Comparison of ENCODE assay signal across 7 cellular contexts in genomic region chr7:5312276-5313070, GRCh38. TPM values are rescaled to one million over a fixed set of nuclear protein-coding genes. Genes with fewer than 3 reads are reported as not detected.
DNase-seq lines count a peak whose midpoint lies in the region; ATAC-seq, FAIRE-seq and TF ChIP-seq lines count a peak whose summit lies in the region.
"Not testable (repeated sequence)": the region's sequence is repeated elsewhere in the genome, so short reads cannot be mapped to it uniquely, and the experiment has no call there.

No MANE protein-coding gene starts in this region.

- not testable (repeated sequence) for H3K9ac ChIP-seq in HepG2 (ENCODE audit: insufficient read depth, low read depth, low read length)

- H3K36me3 ChIP-seq in H7 (replicated peaks; ENCODE audit: control insufficient read depth, insufficient read depth, low read length); testis (ENCODE audit: low read depth, missing control alignments); uterus: not testable (repeated sequence)
- H3K36me3 ChIP-seq in HepG2 (replicated peaks in 1 of 2; ENCODE audit: control insufficient read depth in 1 of 2, insufficient read depth in 2 of 2, low read length in 2 of 2): peaks cover 12 to 15% of the 10 kb centered on the region in 2 experiments

- not testable (repeated sequence) for H3K27me3 ChIP-seq in H7 (ENCODE audit: control insufficient read depth, insufficient read depth, low read length); HepG2 (ENCODE audit: control insufficient read depth in 1 of 2, insufficient read depth in 2 of 2, low read length in 2 of 2); testis; uterus

- not testable (repeated sequence) for H3K27ac ChIP-seq in HepG2 (ENCODE audit: extremely low read length, insufficient read depth, low read length); testis
- H3K27ac ChIP-seq in uterus: peak overlapping the region; percentile 68 to 71

- not testable (repeated sequence) for DNase-seq in Calu3; WTC11 (ENCODE audit: low spot score); chondrocyte (ENCODE audit: low spot score); HepG2 (ENCODE audit: low spot score); uterus
- DNase-seq in H7: peak; percentile 22
- DNase-seq in testis: peak; percentile 33

- H3K9me3 Mint-ChIP-seq in Calu3 (ENCODE audit: low read depth, unreplicated experiment); WTC11; chondrocyte (ENCODE audit: low read depth): not testable (repeated sequence)

- ATAC-seq in WTC11, HepG2: not testable (repeated sequence)

- TF ChIP-seq RAD21 in HepG2 (CRISPR knock-in tag; IDR thresholded peaks at IDR 0.05): not testable (repeated sequence)

- not testable (repeated sequence) for H3K4me3 ChIP-seq in H7 (ENCODE audit: insufficient read depth, low read depth, low read length); HepG2 (replicated peaks in 1 of 3; ENCODE audit: insufficient read depth in 1 of 3, low read depth in 2 of 3, low read length in 3 of 3); testis; uterus

- not testable (repeated sequence) for FAIRE-seq in HepG2 (lab: Jason Lieb, UNC)

- H3K4me1 Mint-ChIP-seq in Calu3 (ENCODE audit: low read depth, unreplicated experiment); WTC11; chondrocyte (ENCODE audit: low read depth): not testable (repeated sequence)

- CTCF ChIA-PET in Calu3 (lab: Charles Lee); WTC11 (lab: Charles Lee); HepG2 (lab: Yijun Ruan, JAX; ENCODE audit: low intra/inter-chr PET ratio, low total read pairs): not testable (repeated sequence)

- H3K4me3 Mint-ChIP-seq in Calu3 (ENCODE audit: low read depth, unreplicated experiment); WTC11; chondrocyte (ENCODE audit: unreplicated experiment): not testable (repeated sequence)

- not testable (repeated sequence) for H3K9me3 ChIP-seq in HepG2 (ENCODE audit: low read length); testis; uterus

- H3K27me3 Mint-ChIP-seq in Calu3 (ENCODE audit: unreplicated experiment); WTC11 (ENCODE audit: low read depth); chondrocyte (ENCODE audit: low read depth): not testable (repeated sequence)

- not testable (repeated sequence) for TF ChIP-seq CTCF in Calu3 (IDR thresholded peaks at IDR 0.05; ENCODE audit: unreplicated experiment); WTC11 (IDR thresholded peaks at IDR 0.05); chondrocyte (IDR thresholded peaks at IDR 0.05); HepG2 (CRISPR knock-in tag; IDR thresholded peaks at IDR 0.05); testis (IDR thresholded peaks at IDR 0.05); uterus (IDR thresholded peaks at IDR 0.05)

- H3K79me2 ChIP-seq in HepG2 (ENCODE audit: insufficient read depth, low read length): not testable (repeated sequence)

- BruUV-seq in Calu3 (replicated peaks; lab: Mats Ljungman, UMichigan): TSS peak; percentile 37
- not testable (repeated sequence) for BruUV-seq in HepG2 (replicated peaks; lab: Mats Ljungman, UMichigan)

- H3K36me3 Mint-ChIP-seq in Calu3 (ENCODE audit: insufficient read depth, unreplicated experiment) (peaks cover 89% of the 10 kb centered on the region), chondrocyte (ENCODE audit: low read depth) (peaks cover 29% of the 10 kb centered on the region)
- H3K36me3 Mint-ChIP-seq in WTC11: not testable (repeated sequence)

- not testable (repeated sequence) for H3K4me1 ChIP-seq in HepG2 (ENCODE audit: insufficient read depth, low read length); testis; uterus

- H4K20me1 ChIP-seq in HepG2 (ENCODE audit: insufficient read depth, low read length): not testable (repeated sequence)

- intact Hi-C loops in Calu3 (cut with micrococcal nuclease; ENCODE audit: unreplicated experiment); HepG2 (cut with micrococcal nuclease; ENCODE audit: unreplicated experiment); testis (cut with DNase I; ENCODE audit: low total_unique reads); uterus (cut with DNase I; ENCODE audit: low total_unique reads): not testable (repeated sequence)

- not testable (repeated sequence) for H3K4me2 ChIP-seq in HepG2 (ENCODE audit: low read depth, low read length)

- TF ChIP-seq EP300 in HepG2 (IDR thresholded peaks at IDR 0.05; ENCODE audit: low read depth in 2 of 2, low read length in 2 of 2); HepG2 (CRISPR knock-in tag; IDR thresholded peaks at IDR 0.05; ENCODE audit: borderline replicate concordance): not testable (repeated sequence)

- TF ChIP-seq POLR2A in HepG2 (IDR thresholded peaks at IDR 0.05; ENCODE audit: insufficient read depth in 1 of 2, low read depth in 2 of 2, low read length in 2 of 2); testis (IDR thresholded peaks at IDR 0.05); uterus (IDR thresholded peaks at IDR 0.05): not testable (repeated sequence)

- WGBS in HepG2 (ENCODE audit: low lambda C conversion rate): 98% methylated on average over 25 of the region's 46 CpGs
- 66 to 69% methylated on average over 23 to 28 of the region's 46 CpGs for WGBS in testis, 2 donors

- H2AFZ ChIP-seq in HepG2 (ENCODE audit: low read length): not testable (repeated sequence)

- POLR2A ChIA-PET in WTC11 (lab: Charles Lee); HepG2 (lab: Yijun Ruan, JAX): not testable (repeated sequence)

- in situ Hi-C loops in HepG2 (cut with HindIII; ENCODE audit: extremely low pct_ligation_motif_present, low pct_unique_long_range_greater_than_20kb): not testable (repeated sequence)

- H3K27ac Mint-ChIP-seq in Calu3 (ENCODE audit: unreplicated experiment); WTC11: not testable (repeated sequence)
- H3K27ac Mint-ChIP-seq in chondrocyte (ENCODE audit: unreplicated experiment): peak overlapping the region; percentile 17

TF ChIP-seq in WTC11, 78 proteins besides CTCF, POLR2A, EP300 and RAD21:
- TF ChIP-seq ZNF263 (CRISPR knock-in tag; IDR thresholded peaks at IDR 0.05; ENCODE audit: low read depth): 0 out of 2 replicates have a peak, but pooled peaks have one; percentile 19
TF ChIP-seq in WTC11: peak in this region for 1; not testable (repeated sequence) for 77.

TF ChIP-seq in HepG2, 621 proteins besides CTCF, POLR2A, EP300 and RAD21:
- TF ChIP-seq ZNF629 (CRISPR knock-in tag; conservative IDR thresholded peaks at IDR 0.05): peak; percentile 71

RNA-seq across cellular contexts. Expression of gene SLC29A4, which starts 29.7 kb away (rescaled TPM):
- total RNA-seq in Calu3 (2022) (1.9 and 2.5 TPM in 2 replicates), WTC11 (2021) (11.8 to 14.4 TPM (median 11.9 TPM) in 3 replicates), chondrocyte (6.6 to 10.4 TPM (median 9.7 TPM) in 3 replicates), HepG2 (2016; rRNA removed; fragmentation: Illumina TruSeq; extraction: Trizol) (21.2 and 31.7 TPM in 2 replicates), testis (10 to 100 TPM in 1 of 2 donors, 1 to 10 TPM in 1; 7.6 to 15.2 TPM), uterus (1 to 10 TPM in 2 of 4 donors, not detected in 2; 1.8 to 5.0 TPM)
- 15.7 and 16.5 TPM in 2 replicates for total RNA-seq in H7 (2014; rRNA removed; shearing (Covaris generic))
- 33.8 and 34.7 TPM in 2 replicates for total RNA-seq in HepG2 (2016; cell fraction: cytosol; rRNA removed; fragmentation: Illumina TruSeq; extraction: Trizol; ENCODE audit: low read depth)
- 18.9 and 30.5 TPM in 2 replicates for total RNA-seq in HepG2 (2016; cell fraction: insoluble cytoplasmic fraction; rRNA removed; fragmentation: Illumina TruSeq; extraction: Trizol)
- total RNA-seq in HepG2 (2016; cell fraction: membrane; rRNA removed; fragmentation: Illumina TruSeq; extraction: Trizol): 76.3 and 81.9 TPM in 2 replicates
- total RNA-seq in HepG2 (2016; cell fraction: nucleus; rRNA removed; fragmentation: Illumina TruSeq; extraction: Trizol): 18.2 and 22.5 TPM in 2 replicates
- polyA plus RNA-seq in HepG2 (2011; rRNA removed) (29.7 and 53.0 TPM in 2 replicates), testis (ENCODE audit: insufficient read depth, low read depth, low replicate concordance) (4.3 TPM)
- 23.1 and 35.9 TPM in 2 replicates for polyA plus RNA-seq in HepG2 (2011; cell fraction: cytosol; rRNA removed)
- 110 and 117 TPM in 2 replicates for polyA plus RNA-seq in HepG2 (2011; cell fraction: nucleus; rRNA removed)
- 21.6 and 26.5 TPM in 2 replicates for polyA plus RNA-seq in HepG2 (2012)
- polyA plus RNA-seq in HepG2 (2016; cell fraction: cytosol; fragmentation: Illumina TruSeq; extraction: Trizol; ENCODE audit: low read depth): 78.6 and 80.2 TPM in 2 replicates
- 31.0 and 42.3 TPM in 2 replicates for polyA plus RNA-seq in HepG2 (2016; cell fraction: insoluble cytoplasmic fraction; fragmentation: Illumina TruSeq; extraction: Trizol; ENCODE audit: low read depth)
- polyA plus RNA-seq in HepG2 (2016; cell fraction: membrane; fragmentation: Illumina TruSeq; extraction: Trizol; ENCODE audit: low read depth): 113 and 128 TPM in 2 replicates
- polyA plus RNA-seq in HepG2 (2016; cell fraction: nucleus; fragmentation: Illumina TruSeq; extraction: Trizol; ENCODE audit: insufficient read depth, low read depth): 57.1 and 65.3 TPM in 2 replicates
- 1.5 and 136 TPM in 2 replicates for polyA minus RNA-seq in HepG2 (2011; rRNA and poly(A)+ RNA removed; ENCODE audit: low replicate concordance)
- polyA minus RNA-seq in HepG2 (2011; cell fraction: cytosol; rRNA and poly(A)+ RNA removed): 23.7 and 26.6 TPM in 2 replicates
- polyA minus RNA-seq in HepG2 (2011; cell fraction: nucleus; rRNA and poly(A)+ RNA removed): 20.0 and 25.2 TPM in 2 replicates
